Comparison of ENCODE assay signal across 1 cellular context in genomic region chr12:49219417-49220026, GRCh38.
TF ChIP-seq lines count a peak whose summit lies in the region.

No MANE protein-coding gene starts in this region.

TF ChIP-seq in K562, 482 proteins besides CTCF, POLR2A, EP300 and RAD21 (continued from another document):
- TF ChIP-seq MYNN (IDR thresholded peaks at IDR 0.05), result no peak
- TF ChIP-seq MYNN (CRISPR knock-in tag; IDR thresholded peaks at IDR 0.05), result no peak
- TF ChIP-seq FUS (optimal IDR thresholded peaks at IDR 0.05; ENCODE audit: low read depth, low read length), result no peak
- TF ChIP-seq MBD2 (IDR thresholded peaks at IDR 0.05; ENCODE audit: borderline replicate concordance, low read depth), result no peak
- no peak for TF ChIP-seq HSF4 (CRISPR knock-in tag; IDR thresholded peaks at IDR 0.05; ENCODE audit: borderline replicate concordance)
- TF ChIP-seq ZNF707 (CRISPR knock-in tag; conservative IDR thresholded peaks at IDR 0.05), result no peak
- no peak for TF ChIP-seq MYC (IDR thresholded peaks at IDR 0.05; ENCODE audit: low read depth, low read length)
- TF ChIP-seq MYC (CRISPR knock-in tag; IDR thresholded peaks at IDR 0.05; ENCODE audit: borderline replicate concordance, low read depth), result no peak
- no peak for TF ChIP-seq CTBP1 (IDR thresholded peaks at IDR 0.05; ENCODE audit: borderline replicate concordance)
- TF ChIP-seq ZNF274 (IDR thresholded peaks at IDR 0.05; ENCODE audit: borderline replicate concordance, low read depth, low read length), result no peak
- TF ChIP-seq HOXB6 (CRISPR knock-in tag; IDR thresholded peaks at IDR 0.05; ENCODE audit: borderline replicate concordance), result no peak
- TF ChIP-seq ZNF507 (tag; conservative IDR thresholded peaks at IDR 0.05), result no peak
- TF ChIP-seq YY1 (IDR thresholded peaks at IDR 0.05; ENCODE audit: borderline replicate concordance in 1 of 3, control insufficient read depth in 1 of 3, extremely low read depth in 1 of 3, insufficient read depth in 3 of 3, insufficient read length in 1 of 3, insufficient replicate concordance in 2 of 3, low read depth in 1 of 3, low read length in 2 of 3), result no peak
- TF ChIP-seq PTRF (tag; IDR thresholded peaks at IDR 0.05), result no peak
- no peak for TF ChIP-seq TFAP4 (CRISPR knock-in tag; IDR thresholded peaks at IDR 0.05; ENCODE audit: borderline replicate concordance)
- no peak for TF ChIP-seq BHLHE40 (IDR thresholded peaks at IDR 0.05; ENCODE audit: low read length)
- TF ChIP-seq ZNF134 (CRISPR knock-in tag; conservative IDR thresholded peaks at IDR 0.05), result no peak
- TF ChIP-seq UBTF (IDR thresholded peaks at IDR 0.05; ENCODE audit: borderline replicate concordance in 1 of 2, low read depth in 2 of 2, low read length in 2 of 2), result no peak
- no peak for TF ChIP-seq LCOR (CRISPR knock-in tag; IDR thresholded peaks at IDR 0.05)
- no peak for TF ChIP-seq TCF3 (CRISPR knock-in tag; IDR thresholded peaks at IDR 0.05)
